ENCODE assay signal across 10 cellular contexts in the genomic region with DNA sequence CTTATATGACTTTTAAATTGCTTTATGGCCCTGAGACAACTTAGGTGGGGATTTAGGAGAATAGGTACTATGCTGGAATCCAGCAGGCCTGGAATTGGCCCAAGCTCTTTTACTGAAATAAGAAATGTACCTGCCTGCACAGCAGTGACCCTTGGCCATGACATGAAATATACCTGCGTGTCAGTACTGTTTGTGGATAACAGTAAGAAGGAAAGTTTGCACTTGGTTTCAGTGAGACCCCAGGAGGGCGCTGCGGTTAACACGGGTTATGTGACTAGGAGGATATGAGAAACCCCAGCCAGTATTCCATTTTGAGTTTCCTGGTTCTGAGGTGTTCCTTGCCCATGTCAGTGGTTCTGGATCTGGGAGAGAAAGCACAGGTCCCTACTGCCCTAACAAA. TPM values are rescaled to one million over a fixed set of nuclear protein-coding genes. Genes with fewer than 3 reads are reported as not detected.
DNase-seq lines count a peak whose midpoint lies in the region; ATAC-seq and TF ChIP-seq lines count a peak whose summit lies in the region.
"Had no signal": no experiment of that assay in that cellular context is flagged by ENCODE, and none has a peak within 500 bp of the region (broad histone marks: within the 10 kb centered on the region; RNA-seq: fewer than 3 reads in every experiment).

No MANE protein-coding gene starts in this region.

- H3K36me3 ChIP-seq in thyroid gland, result no peaks in the 10 kb centered on the region
- H3K36me3 ChIP-seq in left lung, result no peaks in the 10 kb centered on the region

- no peak for TF ChIP-seq POLR2A in thyroid gland (IDR thresholded peaks at IDR 0.05)

- 69 to 85% methylated on average over 4 of the region's 4 CpGs for WGBS in thyroid gland, 2 donors

- no peaks in the 10 kb centered on the region for H3K27me3 ChIP-seq in thyroid gland
- no peaks in the 10 kb centered on the region for H3K27me3 ChIP-seq in left lung

- TF ChIP-seq CTCF in thyroid gland (IDR thresholded peaks at IDR 0.05) (no peak), left lung (IDR thresholded peaks at IDR 0.05) (no peak)

- DNase-seq in activated T-cell treated with anti-CD3 and anti-CD28 coated beads for 48 hours (ENCODE audit: low read depth), result peak; percentile 24
- no peak for DNase-seq in activated T-cell treated with anti-CD3 and anti-CD28 coated beads for 4 hours
- DNase-seq in activated T-helper 9 cell treated with anti-CD3 and anti-CD28 coated beads, Interleukin-2, amount 50 U/mL, for 16 hours (ENCODE audit: low read depth), result peak; percentile 25
- peak; percentile 67 for DNase-seq in stimulated activated CD8-positive, alpha-beta memory T cell treated with anti-CD3 and anti-CD28 coated beads, Interleukin-4, amount 100 ng/mL, for 48 hours
- no peak for DNase-seq in thyroid gland
- no peak for DNase-seq in NCI-H146 (lab: John Stamatoyannopoulos, UW)
- no peak for DNase-seq in left lung
- DNase-seq: ACHN, NCI-H1105 treated with DMSO at 0.1 percent for 48 hours had no signal

- intact Hi-C loops in thyroid gland (cut with DNase I) (no loop called here), left lung (cut with DNase I) (no loop called here)

- H3K4me1 ChIP-seq in thyroid gland (peaks cover 23 to 26% of the 10 kb centered on the region in 2 donors), left lung (peaks cover 0 to 60% of the 10 kb centered on the region in 2 donors)

- H3K9me3 ChIP-seq in thyroid gland (no peaks in the 10 kb centered on the region), left lung (no peaks in the 10 kb centered on the region)

- H3K4me3 ChIP-seq in thyroid gland (replicated peaks in 1 of 3) (no peak overlapping the region), left lung (no peak overlapping the region)

- ATAC-seq in HG02981 (IDR thresholded peaks at IDR 0.05; ENCODE audit: unreplicated experiment), result peak; percentile 36
- no peak for ATAC-seq in left lung

- H3K27ac ChIP-seq in thyroid gland (peak overlapping the region in 1 of 3 donors; percentile 21), left lung (no peak overlapping the region)

RNA-seq across cellular contexts. Expression of a gene that starts 5.3 kb away (rescaled TPM):
- total RNA-seq in thyroid gland (10 to 100 TPM; 16.3 to 50.0 (median 22.8) TPM), left lung (10 to 100 TPM; 16.7 to 21.9 TPM)

Comparison
In these comparisons a context has a peak if more than half of its experiments do, and no peak if none do; other contexts are left out.
1. DNase-seq: peak in activated T-cell treated with anti-CD3 and anti-CD28 coated beads for 48 hours (single experiment), activated T-helper 9 cell treated with anti-CD3 and anti-CD28 coated beads, Interleukin-2, amount 50 U/mL, for 16 hours (single experiment) and stimulated activated CD8-positive, alpha-beta memory T cell treated with anti-CD3 and anti-CD28 coated beads, Interleukin-4, amount 100 ng/mL, for 48 hours (single experiment); none in activated T-cell treated with anti-CD3 and anti-CD28 coated beads for 4 hours (single experiment), thyroid gland (0 of 2), NCI-H146 (single experiment) and left lung (0 of 2).